ENCODE assay signal across 11 cellular contexts in the genomic region with DNA sequence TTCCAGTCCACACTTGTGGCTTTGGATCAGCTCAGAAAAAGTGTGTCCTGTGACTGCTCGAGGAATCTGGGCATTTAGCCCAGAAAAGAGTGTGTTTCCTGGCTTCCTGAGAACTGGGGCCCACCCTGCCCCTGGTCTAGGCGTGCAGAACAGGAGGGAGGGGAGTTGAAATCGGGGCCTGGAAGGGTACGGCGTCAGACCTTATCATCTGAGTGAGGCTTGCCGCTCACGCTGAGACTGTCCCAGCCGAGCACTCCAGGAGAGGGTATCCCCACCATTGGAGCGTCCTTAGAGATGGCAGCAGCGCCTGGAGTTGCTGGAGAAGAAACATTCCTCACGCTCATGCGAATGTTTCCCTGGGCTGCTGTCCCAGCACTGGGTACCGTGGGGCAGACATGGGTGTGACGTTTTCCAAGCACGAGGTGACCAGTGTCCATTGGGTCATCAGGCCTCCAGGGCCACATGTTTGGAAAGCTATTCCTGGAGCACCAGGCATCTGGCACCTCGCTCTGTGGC. TPM values are rescaled to one million over a fixed set of nuclear protein-coding genes. Genes with fewer than 3 reads are reported as not detected.
DNase-seq lines count a peak whose midpoint lies in the region; ATAC-seq and TF ChIP-seq lines count a peak whose summit lies in the region.
"Had no signal": no experiment of that assay in that cellular context is flagged by ENCODE, and none has a peak within 500 bp of the region (broad histone marks: within the 10 kb centered on the region; RNA-seq: fewer than 3 reads in every experiment).

No MANE protein-coding gene starts in this region.

- CTCF ChIA-PET in A673 (lab: Charles Lee): no interaction called here

- no peak for ATAC-seq in GM19035 (IDR thresholded peaks at IDR 0.05; ENCODE audit: unreplicated experiment)

- H3K9me3 ChIP-seq in A673 (ENCODE audit: low read depth, low read length, poor library complexity, severe bottlenecking) (no peaks in the 10 kb centered on the region), neutrophil (no peaks in the 10 kb centered on the region)
- H3K9me3 ChIP-seq: BE2C had no signal

- H3K27me3 ChIP-seq in A673 (replicated peaks; ENCODE audit: insufficient read depth, low read depth, low read length, poor library complexity) (no peaks in the 10 kb centered on the region), neutrophil (no peaks in the 10 kb centered on the region)
- H3K27me3 ChIP-seq: BE2C had no signal

- DNase-seq in A673 (ENCODE audit: low spot score) (peak; percentile 77), RPMI7951 (ENCODE audit: low read depth) (peak; percentile 83), fibroblast of mammary gland (ENCODE audit: low read depth) (peak; percentile 70), NCI-H2081 treated with DMSO at 0.1 percent for 48 hours (lab: John Stamatoyannopoulos, UW) (no peak), NCI-H2171 (lab: John Stamatoyannopoulos, UW) (no peak), NAMALWA (ENCODE audit: low spot score) (no peak)
- DNase-seq: activated T-cell treated with anti-CD3 and anti-CD28 coated beads, Interleukin-2, amount 50 U/mL, for 24 hours; BE2C; RPMI8226 had no signal

- intact Hi-C loops in A673 (cut with micrococcal nuclease; ENCODE audit: unreplicated experiment): no loop called here

- no peak for TF ChIP-seq CTCF in A673 (conservative IDR thresholded peaks at IDR 0.05; ENCODE audit: low read depth, low read length)
- no peak for TF ChIP-seq CTCF in fibroblast of mammary gland (conservative IDR thresholded peaks at IDR 0.05; ENCODE audit: control insufficient read depth, insufficient read depth, low read depth, low read length)
- no peak for TF ChIP-seq CTCF in neutrophil (IDR thresholded peaks at IDR 0.05)

- H3K36me3 ChIP-seq in A673 (ENCODE audit: insufficient read depth, low read length, poor library complexity, severe bottlenecking): no peaks in the 10 kb centered on the region
- H3K36me3 ChIP-seq in neutrophil: peaks cover 7% of the 10 kb centered on the region
- H3K36me3 ChIP-seq: BE2C had no signal

- H3K27ac ChIP-seq in A673 (ENCODE audit: low read depth, low read length, poor library complexity, severe bottlenecking) (peak overlapping the region; percentile 69), neutrophil (peak overlapping the region; percentile 56)

- peaks cover 29% of the 10 kb centered on the region for H3K4me1 ChIP-seq in A673 (ENCODE audit: insufficient read depth, low read length, poor library complexity, severe bottlenecking)
- peaks cover 50 to 65% of the 10 kb centered on the region in 2 experiments for H3K4me1 ChIP-seq in neutrophil (ENCODE audit: control insufficient read depth in 1 of 2, insufficient read depth in 1 of 2, low read depth in 1 of 2, low read length in 1 of 2)
- H3K4me1 ChIP-seq: BE2C had no signal

- POLR2A ChIA-PET in A673 (lab: Charles Lee; ENCODE audit: low non-redundant PET): no interaction called here

- H3K4me3 ChIP-seq in A673 (ENCODE audit: low read depth, low read length, poor library complexity, severe bottlenecking) (no peak overlapping the region), fibroblast of mammary gland (ENCODE audit: control insufficient read depth, low read depth, low read length) (no peak overlapping the region), neutrophil (ENCODE audit: low read depth in 1 of 2, low read length in 1 of 2) (no peak overlapping the region)

- BruUV-seq in A673 (replicated peaks; lab: Mats Ljungman, UMichigan): no TSS peak

RNA-seq across cellular contexts. Expression of a gene that starts 22.5 kb away (rescaled TPM):
- 23.3 and 35.9 TPM in 2 replicates for total RNA-seq in A673 (2021)
- total RNA-seq in RPMI7951 (2014; rRNA removed; shearing (Covaris generic)): 23.9 and 27.5 TPM in 2 replicates

Comparison
In these comparisons a context has a peak if more than half of its experiments do, and no peak if none do; other contexts are left out.
1. DNase-seq: peak in A673 (single experiment), RPMI7951 (single experiment) and fibroblast of mammary gland (single experiment); none in NCI-H2081 treated with DMSO at 0.1 percent for 48 hours (single experiment), NCI-H2171 (single experiment) and NAMALWA (single experiment).